ENCODE assay signal across 17 cellular contexts in genomic region chr4:35730414-35730813, GRCh38.
A peak's percentile ranks its signal among the peaks of the same experiment; 100 is the strongest.
DNase-seq lines count a peak whose midpoint lies in the region; ATAC-seq and TF ChIP-seq lines count a peak whose summit lies in the region.
"Had no signal": no experiment of that assay in that cellular context is flagged by ENCODE, and none has a peak within 500 bp of the region (broad histone marks: within the 10 kb centered on the region; RNA-seq: fewer than 3 reads in every experiment).

No MANE protein-coding gene starts in this region.

- no peaks in the 10 kb centered on the region for H3K4me1 Mint-ChIP-seq in T-cell
- H3K4me1 Mint-ChIP-seq: CD4-positive, CD25-positive, alpha-beta regulatory T cell; CD8-positive, alpha-beta memory T cell had no signal

- H3K27ac Mint-ChIP-seq in T-cell: no peak overlapping the region
- H3K27ac Mint-ChIP-seq: CD4-positive, CD25-positive, alpha-beta regulatory T cell; CD8-positive, alpha-beta memory T cell; H9 had no signal

- DNase-seq in NCI-H510A treated with DMSO at 0.1 percent for 48 hours (lab: John Stamatoyannopoulos, UW) (peak; percentile 5), NCI-H510A (lab: John Stamatoyannopoulos, UW) (no peak), DMS53 treated with DMSO at 0.1 percent for 48 hours (lab: John Stamatoyannopoulos, UW; ENCODE audit: unreplicated experiment) (peak; percentile 11), HuH-7 (ENCODE audit: low spot score) (peak; percentile 3), left lung (no peak), stomach (no peak), T-cell (no peak)
- DNase-seq: ACHN; BE2C; C1 segment of cervical spinal cord; CD4-positive, CD25-positive, alpha-beta regulatory T cell; CD8-positive, alpha-beta memory T cell; COR-L47; DMS 273 treated with DMSO at 0.1 percent for 48 hours; DMS79; GDM1; H9 had no signal

- H3K4me3 ChIP-seq in left lung (no peak overlapping the region), stomach (no peak overlapping the region)

- POLR2A ChIA-PET in T-cell (lab: Charles Lee): no interaction called here

- H3K9me3 ChIP-seq in left lung (peaks cover 0 to 5% of the 10 kb centered on the region in 2 donors), stomach (peaks cover 0 to 3% (median 0%) of the 10 kb centered on the region in 4 donors)
- H3K9me3 ChIP-seq: BE2C had no signal

- ATAC-seq in left lung (peak; percentile 22), T-cell (replicated peaks in 1 of 4) (no peak)

- H3K36me3 ChIP-seq in left lung (no peaks in the 10 kb centered on the region), stomach (no peaks in the 10 kb centered on the region)
- H3K36me3 ChIP-seq: BE2C had no signal

- H3K27ac ChIP-seq in left lung (no peak overlapping the region), stomach (no peak overlapping the region)

- peaks cover 0 to 9% (median 3%) of the 10 kb centered on the region in 3 donors for H3K9me3 Mint-ChIP-seq in T-cell

- no peaks in the 10 kb centered on the region for H3K27me3 Mint-ChIP-seq in T-cell
- H3K27me3 Mint-ChIP-seq: CD4-positive, CD25-positive, alpha-beta regulatory T cell; CD8-positive, alpha-beta memory T cell had no signal

- no peak overlapping the region for H3K4me3 Mint-ChIP-seq in T-cell
- H3K4me3 Mint-ChIP-seq: CD4-positive, CD25-positive, alpha-beta regulatory T cell; CD8-positive, alpha-beta memory T cell; H9 had no signal

- no peaks in the 10 kb centered on the region for H3K27me3 ChIP-seq in left lung
- no peaks in the 10 kb centered on the region for H3K27me3 ChIP-seq in stomach
- H3K27me3 ChIP-seq: BE2C had no signal

- H3K36me3 Mint-ChIP-seq in T-cell: no peaks in the 10 kb centered on the region
- H3K36me3 Mint-ChIP-seq: CD4-positive, CD25-positive, alpha-beta regulatory T cell; CD8-positive, alpha-beta memory T cell had no signal

- H3K4me1 ChIP-seq in left lung (no peaks in the 10 kb centered on the region), stomach (no peaks in the 10 kb centered on the region)
- H3K4me1 ChIP-seq: BE2C had no signal

- TF ChIP-seq CTCF in left lung (IDR thresholded peaks at IDR 0.05) (no peak), stomach (IDR thresholded peaks at IDR 0.05) (no peak)

- CTCF ChIA-PET in T-cell (lab: Charles Lee): no interaction called here

- TF ChIP-seq POLR2A in stomach (IDR thresholded peaks at IDR 0.05): no peak

- 32 to 57% (median 43%) methylated on average over 2 of the region's 2 CpGs for WGBS in stomach, 5 donors

- TF ChIP-seq EP300 in stomach (IDR thresholded peaks at IDR 0.05): no peak

- intact Hi-C loops in left lung (cut with DNase I): no loop called here
- intact Hi-C loops in stomach (cut with DNase I; ENCODE audit: low total_unique reads): no loop called here

Comparison
In these comparisons a context has a peak if more than half of its experiments do, and no peak if none do; other contexts are left out.
1. DNase-seq: peak in NCI-H510A treated with DMSO at 0.1 percent for 48 hours (single experiment), DMS53 treated with DMSO at 0.1 percent for 48 hours (single experiment) and HuH-7 (single experiment); none in NCI-H510A (single experiment), left lung (0 of 2), stomach (single experiment) and T-cell (0 of 34).